8 cellular contexts compared by ENCODE assay signal in genomic region chr20:9068232-9068781, GRCh38. TPM values are rescaled to one million over a fixed set of nuclear protein-coding genes. Genes with fewer than 3 reads are reported as not detected.
DNase-seq lines count a peak whose midpoint lies in the region; ATAC-seq and TF ChIP-seq lines count a peak whose summit lies in the region.

No MANE protein-coding gene starts in this region.

- peaks cover 6% of the 10 kb centered on the region for H3K4me1 Mint-ChIP-seq in MCF 10A (ENCODE audit: insufficient read depth, unreplicated experiment)
- no peaks in the 10 kb centered on the region for H3K4me1 Mint-ChIP-seq in activated CD4-positive, alpha-beta memory T cell treated with anti-CD3 and anti-CD28 coated beads, Interleukin-2, amount 10 ng/mL, durations not matched to agents 7 days and 5 days

- POLR2A ChIA-PET in MCF 10A (lab: Yijun Ruan, JAX) = interaction anchor here (1.3 to 1.6 kb wide), 2 partner anchors 17 to 146 kb away, joined by 5 read pairs; no protein-coding TSS in a partner anchor
- POLR2A ChIA-PET in activated CD4-positive, alpha-beta memory T cell treated with anti-CD3 and anti-CD28 coated beads, Interleukin-2, amount 10 ng/mL, durations not matched to agents 7 days and 5 days (lab: Charles Lee) = no interaction called here

- peaks cover 44% of the 10 kb centered on the region for H3K4me1 ChIP-seq in Loucy (ENCODE audit: insufficient read depth, low read length, poor library complexity, severe bottlenecking)

- H2AFZ ChIP-seq in Loucy (ENCODE audit: low read length) = peak overlapping the region; percentile 92

- H3K4me3 Mint-ChIP-seq in MCF 10A (ENCODE audit: unreplicated experiment) = peak overlapping the region; percentile 82
- H3K4me3 Mint-ChIP-seq in activated CD4-positive, alpha-beta memory T cell treated with anti-CD3 and anti-CD28 coated beads, Interleukin-2, amount 10 ng/mL, durations not matched to agents 7 days and 5 days = no peak overlapping the region

- intact Hi-C loops in MCF 10A (cut with micrococcal nuclease) = loop anchor here (10.0 kb wide), 1 partner anchor 214 kb away; no protein-coding TSS in a partner anchor

- DNase-seq in Ammon's horn (ENCODE audit: low spot score) (peak; percentile 25), MCF 10A (ENCODE audit: unreplicated experiment) (peak; percentile 35), islet precursor cell (peak; percentile 88), NOMO-1 treated with DMSO at 0.1 percent for 48 hours (lab: John Stamatoyannopoulos, UW; ENCODE audit: unreplicated experiment) (no peak)
- DNase-seq in activated CD4-positive, alpha-beta memory T cell treated with anti-CD3 and anti-CD28 coated beads, Interleukin-2, amount 10 ng/mL, durations not matched to agents 7 days and 5 days = no peak

- CTCF ChIA-PET in MCF 10A (lab: Yijun Ruan, JAX) = interaction anchor here (1.1 kb wide), 1 partner anchor 15 kb away, joined by 5 read pairs; no protein-coding TSS in a partner anchor
- CTCF ChIA-PET in activated CD4-positive, alpha-beta memory T cell treated with anti-CD3 and anti-CD28 coated beads, Interleukin-2, amount 10 ng/mL, durations not matched to agents 7 days and 5 days (lab: Charles Lee) = no interaction called here

- peak overlapping the region; percentile 79 for H3K4me2 ChIP-seq in Loucy (ENCODE audit: low read depth, low read length, poor library complexity, severe bottlenecking)

- peak overlapping the region; percentile 94 for H3K4me3 ChIP-seq in Loucy (ENCODE audit: low read length, poor library complexity, severe bottlenecking)

- H3K36me3 Mint-ChIP-seq in MCF 10A (ENCODE audit: insufficient read depth, unreplicated experiment) = no peaks in the 10 kb centered on the region
- H3K36me3 Mint-ChIP-seq in activated CD4-positive, alpha-beta memory T cell treated with anti-CD3 and anti-CD28 coated beads, Interleukin-2, amount 10 ng/mL, durations not matched to agents 7 days and 5 days (ENCODE audit: low read depth) = no peaks in the 10 kb centered on the region

- no peak overlapping the region for H3K27ac Mint-ChIP-seq in MCF 10A (ENCODE audit: low read depth, unreplicated experiment)
- no peak overlapping the region for H3K27ac Mint-ChIP-seq in activated CD4-positive, alpha-beta memory T cell treated with anti-CD3 and anti-CD28 coated beads, Interleukin-2, amount 10 ng/mL, durations not matched to agents 7 days and 5 days

- peaks cover 36% of the 10 kb centered on the region for H3K79me2 ChIP-seq in Loucy (ENCODE audit: insufficient read depth, low read length)

- TF ChIP-seq CTCF in Loucy (conservative IDR thresholded peaks at IDR 0.05; ENCODE audit: low read length) (no peak), MCF 10A (IDR thresholded peaks at IDR 0.05; ENCODE audit: unreplicated experiment) (no peak)

- peak overlapping the region; percentile 20 for H3K27ac ChIP-seq in temporal lobe (ENCODE audit: low read depth, low read length)

- BruUV-seq in MCF 10A (replicated peaks; lab: Mats Ljungman, UMichigan) = no TSS peak

- no peaks in the 10 kb centered on the region for H3K27me3 ChIP-seq in Loucy (ENCODE audit: insufficient read depth, low read length, poor library complexity, severe bottlenecking)

- H3K36me3 ChIP-seq in Loucy (ENCODE audit: insufficient read depth, low read length) = no peaks in the 10 kb centered on the region

- ATAC-seq in GM18858 (IDR thresholded peaks at IDR 0.05; ENCODE audit: unreplicated experiment) = no peak

- 0 out of 2 replicates have a peak, but pooled peaks cover 5% of the 10 kb centered on the region for H3F3A ChIP-seq in Loucy (ENCODE audit: low read depth)

- H4K20me1 ChIP-seq in Loucy (ENCODE audit: insufficient read depth, low read length, poor library complexity, severe bottlenecking) = peaks cover under 1% of the 10 kb centered on the region

- H3K27me3 Mint-ChIP-seq in MCF 10A (ENCODE audit: insufficient read depth, unreplicated experiment) = no peaks in the 10 kb centered on the region
- H3K27me3 Mint-ChIP-seq in activated CD4-positive, alpha-beta memory T cell treated with anti-CD3 and anti-CD28 coated beads, Interleukin-2, amount 10 ng/mL, durations not matched to agents 7 days and 5 days = peaks cover 10% of the 10 kb centered on the region

- peak overlapping the region; percentile 79 for H3K9ac ChIP-seq in Loucy (ENCODE audit: low read depth, low read length, poor library complexity, severe bottlenecking)

- H3K9me3 Mint-ChIP-seq in MCF 10A (ENCODE audit: unreplicated experiment) = no peaks in the 10 kb centered on the region
- H3K9me3 Mint-ChIP-seq in activated CD4-positive, alpha-beta memory T cell treated with anti-CD3 and anti-CD28 coated beads, Interleukin-2, amount 10 ng/mL, durations not matched to agents 7 days and 5 days = peaks cover 2% of the 10 kb centered on the region

- no peaks in the 10 kb centered on the region for H3K9me3 ChIP-seq in Loucy (ENCODE audit: insufficient read depth, low read depth, low read length)

- no peaks in the 10 kb centered on the region for H3K9me2 ChIP-seq in Loucy (replicated peaks; ENCODE audit: low read depth, low read length)

RNA-seq across cellular contexts. Expression of gene PLCB4, which starts 0.6 kb away (rescaled TPM):
- total RNA-seq in MCF 10A (2022) (0.22 and 0.91 TPM in 2 replicates), temporal lobe (13.3 TPM)
- total RNA-seq in activated CD4-positive, alpha-beta memory T cell treated with anti-CD3 and anti-CD28 coated beads, Interleukin-2, amount 10 ng/mL, durations not matched to agents 7 days and 5 days = not detected

Comparison
In these comparisons a context has a peak if more than half of its experiments do, and no peak if none do; other contexts are left out.
1. DNase-seq: peak in Ammon's horn (single experiment), MCF 10A (single experiment) and islet precursor cell (single experiment); none in NOMO-1 treated with DMSO at 0.1 percent for 48 hours (single experiment) and activated CD4-positive, alpha-beta memory T cell treated with anti-CD3 and anti-CD28 coated beads, Interleukin-2, amount 10 ng/mL, durations not matched to agents 7 days and 5 days (single experiment).